Comparison of ENCODE assay signal across 10 cellular contexts in the genomic region with DNA sequence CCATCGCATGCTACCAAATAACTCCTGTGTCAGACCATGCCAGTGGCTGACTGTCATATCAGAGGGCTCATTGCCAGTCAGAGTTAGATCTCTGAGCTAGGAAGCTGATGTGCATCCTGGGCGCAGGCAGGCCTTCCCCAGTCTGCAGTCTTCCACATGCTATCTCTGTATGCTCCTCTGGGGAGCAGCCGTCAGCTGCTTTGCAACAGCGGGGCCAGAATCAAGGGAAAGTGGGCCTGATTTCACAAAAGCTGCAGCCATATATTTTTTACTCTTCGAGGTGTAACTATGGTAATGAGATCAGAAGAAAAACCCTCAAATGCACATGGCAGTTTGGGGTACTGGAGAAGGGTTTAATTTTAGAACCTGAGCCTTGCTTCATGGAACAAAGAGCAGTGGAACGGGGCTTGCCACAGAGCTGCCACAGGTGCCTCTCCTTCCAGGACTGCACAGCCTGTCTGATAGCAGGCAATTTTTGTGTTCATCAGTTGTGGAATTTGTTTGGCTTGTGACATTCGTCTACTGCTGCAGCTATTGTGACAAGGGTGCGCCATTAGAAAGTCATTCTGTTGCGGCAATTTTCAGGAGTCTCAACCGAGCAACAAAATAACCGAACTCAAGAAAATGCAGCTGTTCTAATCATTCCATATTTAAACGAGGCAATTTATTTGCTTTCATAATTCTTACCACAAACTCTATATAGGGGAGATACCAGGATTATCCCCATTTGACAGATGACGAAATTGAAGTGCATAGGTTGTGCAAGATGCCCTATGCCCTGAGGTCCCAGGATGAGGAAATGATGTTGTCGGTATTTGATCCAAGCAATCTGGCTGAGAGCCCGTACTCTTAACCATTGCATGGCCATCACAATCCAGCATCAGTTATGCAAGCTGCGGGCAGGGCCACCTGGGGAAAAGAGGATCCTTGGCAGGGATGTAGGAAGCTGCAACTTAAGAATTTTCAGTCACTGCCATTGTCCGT.
DNase-seq lines count a peak whose midpoint lies in the region; TF ChIP-seq lines count a peak whose summit lies in the region.
"Had no signal": no experiment of that assay in that cellular context is flagged by ENCODE, and none has a peak within 500 bp of the region (broad histone marks: within the 10 kb centered on the region; RNA-seq: fewer than 3 reads in every experiment).

No MANE protein-coding gene starts in this region.

- H3K4me3 Mint-ChIP-seq in progenitor cell of endocrine pancreas (ENCODE audit: low read depth), result no peak overlapping the region

- peaks cover 6% of the 10 kb centered on the region for H3K27me3 Mint-ChIP-seq in progenitor cell of endocrine pancreas

- peaks cover 5% of the 10 kb centered on the region for H3K4me1 Mint-ChIP-seq in progenitor cell of endocrine pancreas (ENCODE audit: low read depth)

- peaks cover under 1% of the 10 kb centered on the region for H3K9me3 Mint-ChIP-seq in progenitor cell of endocrine pancreas (ENCODE audit: low read depth)

- intact Hi-C loops in cardiac septum (cut with DNase I), result loop anchor here (5.0 kb wide), 1 partner anchor 897 kb away; no protein-coding TSS in a partner anchor

- no peaks in the 10 kb centered on the region for H3K36me3 Mint-ChIP-seq in progenitor cell of endocrine pancreas (ENCODE audit: insufficient read depth)

- H3K27ac Mint-ChIP-seq in progenitor cell of endocrine pancreas, result no peak overlapping the region

- peak; percentile 72 for TF ChIP-seq CTCF in progenitor cell of endocrine pancreas (IDR thresholded peaks at IDR 0.05; ENCODE audit: unreplicated experiment)

- DNase-seq in DMS153 (lab: John Stamatoyannopoulos, UW), result peak; percentile 5
- no peak for DNase-seq in DMS153 treated with DMSO at 0.1 percent for 48 hours (lab: John Stamatoyannopoulos, UW; ENCODE audit: unreplicated experiment)
- DNase-seq in OCI-M1 (lab: John Stamatoyannopoulos, UW), result peak; percentile 54
- DNase-seq in ecto neural progenitor cell (ENCODE audit: low spot score), result peak; percentile 64
- DNase-seq in progenitor cell of endocrine pancreas (ENCODE audit: low spot score, unreplicated experiment), result peak; percentile 14
- DNase-seq in cardiac septum (ENCODE audit: low spot score), result no peak
- no peak for DNase-seq in NCI-H2196 treated with DMSO at 0.1 percent for 48 hours (lab: John Stamatoyannopoulos, UW; ENCODE audit: unreplicated experiment)
- no peak for DNase-seq in DMS79 treated with DMSO at 0.1 percent for 48 hours (lab: John Stamatoyannopoulos, UW)
- DNase-seq: 8988T; activated naive CD4-positive, alpha-beta T cell had no signal

Comparison
In these comparisons a context has a peak if more than half of its experiments do, and no peak if none do; other contexts are left out.
1. DNase-seq: peak in DMS153 (single experiment), OCI-M1 (single experiment), ecto neural progenitor cell (single experiment) and progenitor cell of endocrine pancreas (single experiment); none in DMS153 treated with DMSO at 0.1 percent for 48 hours (single experiment), cardiac septum (single experiment), NCI-H2196 treated with DMSO at 0.1 percent for 48 hours (single experiment) and DMS79 treated with DMSO at 0.1 percent for 48 hours (single experiment).